Comparison of ENCODE assay signal across 8 cellular contexts in genomic region chrX:39874202-39874816, GRCh38.
DNase-seq lines count a peak whose midpoint lies in the region; ATAC-seq lines count a peak whose summit lies in the region.

No MANE protein-coding gene starts in this region.

- H3K4me1 Mint-ChIP-seq in activated CD4-positive, alpha-beta memory T cell treated with anti-CD3 and anti-CD28 coated beads for 36 hours (ENCODE audit: low read depth), result peaks cover 51% of the 10 kb centered on the region

- H3K9me3 Mint-ChIP-seq in activated CD4-positive, alpha-beta memory T cell treated with anti-CD3 and anti-CD28 coated beads for 36 hours, result no peaks in the 10 kb centered on the region

- POLR2A ChIA-PET in activated CD4-positive, alpha-beta memory T cell treated with anti-CD3 and anti-CD28 coated beads for 36 hours (lab: Charles Lee), result interaction anchor here (0.7 to 2.7 kb wide), 6 partner anchors 10 to 612 kb away, joined by 3 to 22 read pairs (median 8); no protein-coding TSS in a partner anchor

- CTCF ChIA-PET in activated CD4-positive, alpha-beta memory T cell treated with anti-CD3 and anti-CD28 coated beads for 36 hours (lab: Charles Lee), result interaction anchor here (0.6 to 1.7 kb wide), 3 partner anchors 14 to 19 kb away, joined by 3 to 6 read pairs (median 4); no protein-coding TSS in a partner anchor

- intact Hi-C loops in activated CD4-positive, alpha-beta memory T cell treated with anti-CD3 and anti-CD28 coated beads for 36 hours (cut with micrococcal nuclease), result loop anchor here (1.0 to 5.0 kb wide), 6 partner anchors 9 to 298 kb away; partner anchors contain the start of gene BCOR

- ATAC-seq in GM19351 (IDR thresholded peaks at IDR 0.05; ENCODE audit: unreplicated experiment) (peak; percentile 97), HG02981 (IDR thresholded peaks at IDR 0.05; ENCODE audit: unreplicated experiment) (peak; percentile 95), esophagus mucosa (no peak)

- peak overlapping the region; percentile 93 for H3K27ac Mint-ChIP-seq in activated CD4-positive, alpha-beta memory T cell treated with anti-CD3 and anti-CD28 coated beads for 36 hours

- no peaks in the 10 kb centered on the region for H3K36me3 Mint-ChIP-seq in activated CD4-positive, alpha-beta memory T cell treated with anti-CD3 and anti-CD28 coated beads for 36 hours

- H3K4me3 Mint-ChIP-seq in activated CD4-positive, alpha-beta memory T cell treated with anti-CD3 and anti-CD28 coated beads for 36 hours, result no peak overlapping the region

- peak; percentile 88 for DNase-seq in activated CD4-positive, alpha-beta memory T cell treated with anti-CD3 and anti-CD28 coated beads for 36 hours
- DNase-seq in stimulated activated CD8-positive, alpha-beta memory T cell treated with anti-CD3 and anti-CD28 coated beads, Interleukin-15, amount 100 ng/mL, for 48 hours (ENCODE audit: low read depth in 2 of 2), result peak; percentile 63 to 68
- DNase-seq in AG20443 (ENCODE audit: low spot score), result no peak
- no peak for DNase-seq in NK-92 treated with Interleukin-12 subunit alpha and Interleukin-12 subunit beta, amount 100 ng/mL, for 24 hours (lab: John Stamatoyannopoulos, UW)
- no peak for DNase-seq in NCI-H526 treated with DMSO at 0.1 percent for 48 hours (lab: John Stamatoyannopoulos, UW)

- H3K27me3 Mint-ChIP-seq in activated CD4-positive, alpha-beta memory T cell treated with anti-CD3 and anti-CD28 coated beads for 36 hours, result peaks cover 4% of the 10 kb centered on the region

Comparison
In these comparisons a context has a peak if more than half of its experiments do, and no peak if none do; other contexts are left out.
1. DNase-seq: peak in activated CD4-positive, alpha-beta memory T cell treated with anti-CD3 and anti-CD28 coated beads for 36 hours (single experiment) and stimulated activated CD8-positive, alpha-beta memory T cell treated with anti-CD3 and anti-CD28 coated beads, Interleukin-15, amount 100 ng/mL, for 48 hours (2 of 2); none in AG20443 (single experiment), NK-92 treated with Interleukin-12 subunit alpha and Interleukin-12 subunit beta, amount 100 ng/mL, for 24 hours (single experiment) and NCI-H526 treated with DMSO at 0.1 percent for 48 hours (single experiment).